In the genomic region with DNA sequence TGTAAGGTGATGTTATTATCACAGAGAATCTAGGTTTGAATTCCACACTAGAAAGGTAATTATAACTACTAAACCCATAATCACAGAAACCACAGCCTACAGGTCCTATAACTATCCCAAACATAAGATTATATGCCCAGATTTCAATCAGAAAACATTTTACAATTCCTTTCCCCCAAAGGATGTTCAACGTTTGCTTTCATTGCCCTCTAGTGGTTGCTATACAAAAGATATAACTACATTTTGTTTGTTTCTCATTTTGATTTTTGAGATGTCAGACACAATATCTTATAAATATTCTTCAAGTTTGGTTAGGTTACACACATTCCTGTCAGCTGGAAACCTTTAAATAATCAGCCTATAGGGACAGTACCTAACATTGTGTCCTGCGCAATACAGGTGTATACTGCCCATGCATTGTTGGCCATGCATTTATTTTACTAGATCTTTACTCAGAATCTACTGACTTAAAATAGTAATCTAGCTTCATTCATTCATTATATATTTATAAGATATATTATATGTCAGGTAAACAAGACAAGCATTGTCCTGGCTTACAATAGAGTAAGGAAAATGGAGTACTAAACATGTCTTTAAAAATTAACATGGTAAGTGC, we compare ENCODE assay signal across 8 cellular contexts.
A peak's percentile ranks its signal among the peaks of the same experiment; 100 is the strongest.
DNase-seq lines count a peak whose midpoint lies in the region; ATAC-seq and TF ChIP-seq lines count a peak whose summit lies in the region.

No MANE protein-coding gene starts in this region.

- no peaks in the 10 kb centered on the region for H4K20me1 ChIP-seq in SK-N-SH (ENCODE audit: insufficient read depth)

- TF ChIP-seq CTCF in C4-2B (conservative IDR thresholded peaks at IDR 0.05) = peak; percentile 88
- TF ChIP-seq CTCF in SK-N-SH (IDR thresholded peaks at IDR 0.05) = peak; percentile 84
- TF ChIP-seq CTCF in glutamatergic neuron (IDR thresholded peaks at IDR 0.05; ENCODE audit: partially characterized antibody, unreplicated experiment) = peak; percentile 79
- TF ChIP-seq CTCF in lower leg skin (IDR thresholded peaks at IDR 0.05) = no peak

- H3K4me3 ChIP-seq in SK-N-SH (ENCODE audit: low read depth in 2 of 2, low read length in 1 of 2) = no peak overlapping the region; a peak in 1 of 4 replicates
- H3K4me3 ChIP-seq in lower leg skin (ENCODE audit: low read depth, poor library complexity, severe bottlenecking) = no peak overlapping the region

- no peaks in the 10 kb centered on the region for H3K4me1 Mint-ChIP-seq in glutamatergic neuron (ENCODE audit: low read depth, unreplicated experiment)
- no peaks in the 10 kb centered on the region for H3K4me1 Mint-ChIP-seq in activated CD4-positive, alpha-beta memory T cell treated with anti-CD3 and anti-CD28 coated beads for 36 hours (ENCODE audit: low read depth)

- WGBS in SK-N-SH (ENCODE audit: low lambda C conversion rate) = 43% methylated on average over 2 of the region's 2 CpGs
- 47 to 48% methylated on average over 2 of the region's 2 CpGs for WGBS in lower leg skin, 2 donors

- H3K9me3 ChIP-seq in SK-N-SH = no peaks in the 10 kb centered on the region

- H3K4me3 Mint-ChIP-seq in glutamatergic neuron (ENCODE audit: unreplicated experiment) = no peak overlapping the region
- no peak overlapping the region for H3K4me3 Mint-ChIP-seq in activated CD4-positive, alpha-beta memory T cell treated with anti-CD3 and anti-CD28 coated beads for 36 hours

- CTCF ChIA-PET in SK-N-SH (lab: Yijun Ruan, JAX) = interaction anchor here (0.6 to 8.1 kb wide), 46 partner anchors 11 to 1120 kb away, joined by 3 to 171 read pairs (median 4); partner anchors contain the start of genes CCDC90B and DDIAS
- CTCF ChIA-PET in activated CD4-positive, alpha-beta memory T cell treated with anti-CD3 and anti-CD28 coated beads for 36 hours (lab: Charles Lee) = interaction anchor here (0.9 to 4.9 kb wide), 5 partner anchors 11 to 1099 kb away, joined by 4 to 51 read pairs (median 8); no protein-coding TSS in a partner anchor

- TF ChIP-seq EP300 in SK-N-SH (IDR thresholded peaks at IDR 0.05; ENCODE audit: borderline replicate concordance in 1 of 2, low read depth in 1 of 2, low read length in 1 of 2) = no peak

- H3K36me3 Mint-ChIP-seq in glutamatergic neuron (ENCODE audit: unreplicated experiment) = no peaks in the 10 kb centered on the region
- no peaks in the 10 kb centered on the region for H3K36me3 Mint-ChIP-seq in activated CD4-positive, alpha-beta memory T cell treated with anti-CD3 and anti-CD28 coated beads for 36 hours

- no peaks in the 10 kb centered on the region for H3K27me3 ChIP-seq in SK-N-SH (ENCODE audit: insufficient read depth)

- no peak overlapping the region for H3K27ac Mint-ChIP-seq in glutamatergic neuron (ENCODE audit: unreplicated experiment)
- no peak overlapping the region for H3K27ac Mint-ChIP-seq in activated CD4-positive, alpha-beta memory T cell treated with anti-CD3 and anti-CD28 coated beads for 36 hours

- peak; percentile 89 for TF ChIP-seq RAD21 in SK-N-SH (IDR thresholded peaks at IDR 0.05; ENCODE audit: low read length)

- no peak for TF ChIP-seq POLR2A in lower leg skin (IDR thresholded peaks at IDR 0.05)

- H3K9ac ChIP-seq in SK-N-SH = no peak overlapping the region

- no peak overlapping the region for H3K27ac ChIP-seq in C4-2B
- peak overlapping the region in 1 of 2 experiments; percentile 8; a peak in 1 of 4 replicates for H3K27ac ChIP-seq in SK-N-SH (ENCODE audit: low read depth in 2 of 2, low read length in 1 of 2)

- no peaks in the 10 kb centered on the region for H3K27me3 Mint-ChIP-seq in glutamatergic neuron (ENCODE audit: unreplicated experiment)
- H3K27me3 Mint-ChIP-seq in activated CD4-positive, alpha-beta memory T cell treated with anti-CD3 and anti-CD28 coated beads for 36 hours = peaks cover 2% of the 10 kb centered on the region

- peaks cover 2 to 26% of the 10 kb centered on the region in 2 experiments; a peak in 3 of 4 replicates for H3K4me1 ChIP-seq in SK-N-SH (ENCODE audit: control insufficient read depth in 1 of 2, insufficient read depth in 2 of 2, low read depth in 1 of 2, low read length in 1 of 2)

- H3K9me3 Mint-ChIP-seq in glutamatergic neuron (ENCODE audit: unreplicated experiment) = peaks cover 2% of the 10 kb centered on the region
- H3K9me3 Mint-ChIP-seq in activated CD4-positive, alpha-beta memory T cell treated with anti-CD3 and anti-CD28 coated beads for 36 hours = no peaks in the 10 kb centered on the region

- DNase-seq in SK-N-SH (peak; percentile 8), glutamatergic neuron (no peak), lower leg skin (ENCODE audit: low spot score in 2 of 2) (no peak), MV-4-11 (lab: John Stamatoyannopoulos, UW) (no peak)
- no peak for DNase-seq in activated CD4-positive, alpha-beta memory T cell treated with anti-CD3 and anti-CD28 coated beads for 36 hours

- POLR2A ChIA-PET in SK-N-SH (lab: Yijun Ruan, JAX) = interaction anchor here (1.3 kb wide), 1 partner anchor 531 kb away, joined by 3 read pairs; the partner anchor contains the start of gene CCDC90B
- POLR2A ChIA-PET in activated CD4-positive, alpha-beta memory T cell treated with anti-CD3 and anti-CD28 coated beads for 36 hours (lab: Charles Lee) = no interaction called here

- no peaks in the 10 kb centered on the region for H3K9me2 ChIP-seq in SK-N-SH

- H3K4me2 ChIP-seq in SK-N-SH = no peak overlapping the region; the same call in 1 of the 2 replicates

- H2AFZ ChIP-seq in SK-N-SH (ENCODE audit: low read depth) = no peak overlapping the region

- ATAC-seq in HG02938 (IDR thresholded peaks at IDR 0.05; ENCODE audit: unreplicated experiment) = peak; percentile 39
- no peak for ATAC-seq in HG03442 (IDR thresholded peaks at IDR 0.05; ENCODE audit: unreplicated experiment)

- H3F3A ChIP-seq in SK-N-SH (replicated peaks; ENCODE audit: insufficient read depth) = peaks cover 16% of the 10 kb centered on the region

- H3K36me3 ChIP-seq in SK-N-SH (replicated peaks in 1 of 2; ENCODE audit: control insufficient read depth in 1 of 2, insufficient read depth in 2 of 2, low read length in 1 of 2) = no peaks in the 10 kb centered on the region

- H3K79me2 ChIP-seq in SK-N-SH (ENCODE audit: insufficient read depth) = no peaks in the 10 kb centered on the region

- intact Hi-C loops in lower leg skin (cut with DNase I; ENCODE audit: low total_unique reads) = loop anchor here (10.0 kb wide), 1 partner anchor 532 kb away; the partner anchor contains the start of gene CCDC90B
- intact Hi-C loops in activated CD4-positive, alpha-beta memory T cell treated with anti-CD3 and anti-CD28 coated beads for 36 hours (cut with micrococcal nuclease) = loop anchor here (1.0 to 2.0 kb wide), 2 partner anchors 523 to 1098 kb away; no protein-coding TSS in a partner anchor

TF ChIP-seq in SK-N-SH, 30 proteins besides CTCF, POLR2A, EP300 and RAD21:
- TF ChIP-seq, protein P1, sequence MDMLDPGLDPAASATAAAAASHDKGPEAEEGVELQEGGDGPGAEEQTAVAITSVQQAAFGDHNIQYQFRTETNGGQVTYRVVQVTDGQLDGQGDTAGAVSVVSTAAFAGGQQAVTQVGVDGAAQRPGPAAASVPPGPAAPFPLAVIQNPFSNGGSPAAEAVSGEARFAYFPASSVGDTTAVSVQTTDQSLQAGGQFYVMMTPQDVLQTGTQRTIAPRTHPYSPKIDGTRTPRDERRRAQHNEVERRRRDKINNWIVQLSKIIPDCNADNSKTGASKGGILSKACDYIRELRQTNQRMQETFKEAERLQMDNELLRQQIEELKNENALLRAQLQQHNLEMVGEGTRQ (IDR thresholded peaks at IDR 0.05; ENCODE audit: borderline replicate concordance, low read depth, low read length) = no peak
- TF ChIP-seq SMC3 (IDR thresholded peaks at IDR 0.05; ENCODE audit: low read depth, low read length) = peak; percentile 52

Comparison
In these comparisons a context has a peak if more than half of its experiments do, and no peak if none do; other contexts are left out.
1. CTCF ChIP-seq: peak in C4-2B (single experiment), SK-N-SH (single experiment) and glutamatergic neuron (single experiment); none in lower leg skin (0 of 3).